In the genomic region with DNA sequence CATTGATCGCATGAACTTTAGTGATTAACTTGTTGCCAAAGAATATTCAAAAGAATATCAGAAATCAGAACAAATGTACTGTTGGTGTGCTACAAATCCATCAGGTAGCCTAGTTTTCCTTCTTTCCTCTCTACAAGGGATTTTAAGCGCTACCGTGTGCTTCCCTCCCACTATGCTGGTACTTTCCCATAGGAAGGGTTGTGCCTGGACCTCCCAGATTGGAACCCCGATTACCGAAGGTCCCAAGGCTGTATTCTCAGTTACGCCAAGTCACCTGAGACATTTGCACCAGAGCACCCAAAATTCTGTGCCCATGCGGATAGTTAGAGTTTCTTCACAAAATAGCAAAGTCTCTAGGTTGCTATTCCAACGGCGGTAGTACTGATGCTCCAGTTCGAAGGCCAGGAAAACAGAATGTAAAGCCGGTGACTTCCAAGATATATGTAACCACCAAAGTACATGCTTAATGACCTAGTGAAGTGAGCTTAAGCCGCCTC, we compare ENCODE assay signal across 8 cellular contexts. TPM values are rescaled to one million over a fixed set of nuclear protein-coding genes. Genes with fewer than 3 reads are reported as not detected.
DNase-seq lines count a peak whose midpoint lies in the region; ATAC-seq, FAIRE-seq and TF ChIP-seq lines count a peak whose summit lies in the region.

No MANE protein-coding gene starts in this region.

- TF ChIP-seq CTCF in A673 (conservative IDR thresholded peaks at IDR 0.05; ENCODE audit: low read depth, low read length) (no peak), OCI-LY7 (conservative IDR thresholded peaks at IDR 0.05; ENCODE audit: low read length) (no peak), pancreas (IDR thresholded peaks at IDR 0.05) (no peak), omental fat pad (IDR thresholded peaks at IDR 0.05) (no peak)

- CTCF ChIA-PET in A673 (lab: Charles Lee) (interaction anchor here (1.8 kb wide), 1 partner anchor 239 kb away, joined by 6 read pairs; no protein-coding TSS in a partner anchor), OCI-LY7 (lab: Charles Lee; ENCODE audit: unreplicated experiment) (interaction anchor here (1.0 to 1.5 kb wide), 3 partner anchors 187 to 239 kb away, joined by 3 to 4 read pairs (median 3); no protein-coding TSS in a partner anchor)

- peak overlapping the region; percentile 95 for H3K4me3 ChIP-seq in A673 (ENCODE audit: low read depth, low read length, poor library complexity, severe bottlenecking)
- peak overlapping the region; percentile 87 for H3K4me3 ChIP-seq in OCI-LY7 (ENCODE audit: low read depth, low read length, poor library complexity, severe bottlenecking)
- H3K4me3 ChIP-seq in pancreas: peak overlapping the region; percentile 83 to 97 (median 92)

- ATAC-seq in GM19395 (IDR thresholded peaks at IDR 0.05; ENCODE audit: unreplicated experiment): peak; percentile 8
- peak in 2 of 4 donors; percentile 19 to 39 for ATAC-seq in pancreas
- ATAC-seq in omental fat pad (ENCODE audit: low FRiP score): no peak

- peak overlapping the region; percentile 88 for H2AFZ ChIP-seq in OCI-LY7 (ENCODE audit: low read length)

- peaks cover 46% of the 10 kb centered on the region for H3K79me2 ChIP-seq in OCI-LY7 (ENCODE audit: insufficient read depth, low read depth, low read length)

- no peak for FAIRE-seq in pancreas (lab: Jason Lieb, UNC)

- H3K4me1 ChIP-seq in A673 (ENCODE audit: insufficient read depth, low read length, poor library complexity, severe bottlenecking): peaks cover 17% of the 10 kb centered on the region
- H3K4me1 ChIP-seq in OCI-LY7 (ENCODE audit: insufficient read depth, low read length, poor library complexity, severe bottlenecking): peaks cover 37% of the 10 kb centered on the region
- H3K4me1 ChIP-seq in pancreas: peaks cover 13 to 49% (median 29%) of the 10 kb centered on the region in 3 donors

- BruUV-seq in A673 (replicated peaks; lab: Mats Ljungman, UMichigan): TSS peak; percentile 97
- TSS peak; percentile 95 for BruUV-seq in OCI-LY7 (replicated peaks; lab: Mats Ljungman, UMichigan)

- peak overlapping the region; percentile 97 for H3K4me2 ChIP-seq in OCI-LY7 (ENCODE audit: low read length)

- peaks cover 17% of the 10 kb centered on the region for H3K36me3 ChIP-seq in A673 (ENCODE audit: insufficient read depth, low read length, poor library complexity, severe bottlenecking)
- peaks cover 16% of the 10 kb centered on the region for H3K36me3 ChIP-seq in OCI-LY7 (ENCODE audit: insufficient read depth, low read length)
- H3K36me3 ChIP-seq in pancreas: peaks cover 0 to 4% (median under 1%) of the 10 kb centered on the region in 3 donors

- H4K20me1 ChIP-seq in OCI-LY7 (ENCODE audit: insufficient read depth, low read length): peaks cover 9% of the 10 kb centered on the region; the same call in 1 of the 2 replicates

- no peaks in the 10 kb centered on the region for H3K9me2 ChIP-seq in OCI-LY7 (ENCODE audit: insufficient read depth, low read length)

- 1% methylated on average over 12 of the region's 12 CpGs for WGBS in pancreas, 2 donors

- H3K27ac ChIP-seq in A673 (ENCODE audit: low read depth, low read length, poor library complexity, severe bottlenecking) (peak overlapping the region; percentile 69), OCI-LY7 (ENCODE audit: low read depth, low read length, poor library complexity, severe bottlenecking) (peak overlapping the region; percentile 82), epithelial cell of prostate (peak overlapping the region; percentile 84), pancreas (peak overlapping the region; percentile 73 to 95 (median 90))

- intact Hi-C loops in A673 (cut with micrococcal nuclease; ENCODE audit: unreplicated experiment): loop anchor here (5.0 kb wide), 1 partner anchor 239 kb away; no protein-coding TSS in a partner anchor
- intact Hi-C loops in OCI-LY7 (cut with micrococcal nuclease; ENCODE audit: unreplicated experiment): loop anchor here (1.0 to 5.0 kb wide), 6 partner anchors 56 to 674 kb away; a partner anchor contains a TSS
- intact Hi-C loops in pancreas (cut with DNase I): loop anchor here in 1 of 3 donors (5.0 kb wide), 1 partner anchor 94 kb away; no protein-coding TSS in a partner anchor

- DNase-seq in A673 (ENCODE audit: low spot score) (no peak), OCI-LY7 (ENCODE audit: low spot score) (no peak), epithelial cell of prostate (ENCODE audit: low read depth, low spot score) (no peak), pancreas (no peak), HUDEP-2 (lab: John Stamatoyannopoulos, UW; ENCODE audit: unreplicated experiment in 76 of 76) (no peak), omental fat pad (ENCODE audit: low spot score) (no peak)
- no peak for DNase-seq in central memory CD4-positive, alpha-beta T cell

- H3K27me3 ChIP-seq in A673 (replicated peaks; ENCODE audit: insufficient read depth, low read depth, low read length, poor library complexity) (peaks cover 11% of the 10 kb centered on the region), pancreas (no peaks in the 10 kb centered on the region)

- H3K9me3 ChIP-seq in A673 (ENCODE audit: low read depth, low read length, poor library complexity, severe bottlenecking) (no peaks in the 10 kb centered on the region), OCI-LY7 (ENCODE audit: low read length) (no peaks in the 10 kb centered on the region), pancreas (no peaks in the 10 kb centered on the region)

- POLR2A ChIA-PET in A673 (lab: Charles Lee; ENCODE audit: low non-redundant PET): interaction anchor here (1.0 to 1.5 kb wide), 2 partner anchors 201 to 214 kb away, joined by 3 read pairs; a partner anchor contains a TSS
- POLR2A ChIA-PET in OCI-LY7 (lab: Charles Lee): interaction anchor here (0.5 to 3.2 kb wide), 20 partner anchors 9 to 1104 kb away, joined by 3 to 22 read pairs (median 4); no protein-coding TSS in a partner anchor

RNA-seq across cellular contexts. Expression of a gene that starts 23.4 kb away (rescaled TPM):
- 9.5 and 11.0 TPM in 2 replicates for total RNA-seq in A673 (2021)
- total RNA-seq in OCI-LY7 (2014; rRNA removed; shearing (Covaris generic)): 0.54 and 1.3 TPM in 2 replicates
- 2.7 and 3.4 TPM in 2 replicates for total RNA-seq in OCI-LY7 (2022)
- total RNA-seq in pancreas: 1,000 to 10,000 TPM in 4 of 6 donors, 100 to 1,000 TPM in 2; 862 to 1,576 (median 1,249) TPM
- 100 to 1,000 TPM; 343 to 367 TPM for polyA plus RNA-seq in pancreas
- 10 to 100 TPM in 2 of 4 donors, 1 to 10 TPM in 2; 9.7 to 15.1 (median 12.3) TPM for total RNA-seq in omental fat pad

Comparison
In these comparisons a context has a peak if more than half of its experiments do, and no peak if none do; other contexts are left out.
1. RNA of a gene that starts 23.4 kb away (total RNA-seq): 862 to 1,576 TPM in pancreas; 9.7 to 15.1 TPM in omental fat pad, 9.5 to 11.0 TPM in A673 and 0.54 to 3.4 TPM in OCI-LY7; every median in the first group is over 10 times any median in the second.
2. Peak in every context shown above with its lines, with median percentiles within 50 percentile points of each other: H3K27ac ChIP-seq and H3K4me3 ChIP-seq.